Comparison of ENCODE assay signal across 10 cellular contexts in the genomic region with DNA sequence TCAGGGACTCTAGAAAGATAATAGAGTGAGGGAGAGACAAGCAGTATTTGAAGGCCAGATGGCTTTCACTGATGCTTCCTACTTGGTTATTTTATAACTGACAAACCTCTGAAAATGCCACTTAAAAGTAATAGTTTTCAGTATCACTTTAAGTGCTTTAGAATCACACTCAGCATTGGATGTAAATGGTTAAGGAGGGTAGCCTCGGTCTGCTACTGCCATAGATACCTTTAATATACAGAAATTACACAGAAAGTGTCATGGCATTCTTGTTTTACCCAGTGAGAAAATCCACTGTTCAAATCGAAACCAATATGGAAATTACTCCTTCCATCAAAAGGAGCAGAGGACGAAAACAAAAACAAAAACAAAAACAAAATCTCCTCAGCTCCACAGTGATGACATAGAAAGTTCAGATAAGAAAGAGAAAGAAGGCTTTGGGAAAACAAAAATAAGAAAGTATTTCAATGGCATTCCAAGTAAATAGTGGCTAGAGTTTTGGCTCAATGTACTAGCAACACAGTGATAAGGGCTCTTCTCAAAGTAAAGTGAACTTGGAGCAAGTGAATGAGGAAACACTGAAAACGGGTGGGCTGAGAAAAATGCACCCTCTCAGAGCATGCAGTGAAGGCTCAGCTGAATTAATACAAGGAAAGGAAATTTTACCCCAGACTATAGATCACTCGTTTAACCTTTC. TPM values are rescaled to one million over a fixed set of nuclear protein-coding genes. Genes with fewer than 3 reads are reported as not detected.
A peak's percentile ranks its signal among the peaks of the same experiment; 100 is the strongest.
DNase-seq lines count a peak whose midpoint lies in the region; ATAC-seq, FAIRE-seq and TF ChIP-seq lines count a peak whose summit lies in the region.
"Had no signal": no experiment of that assay in that cellular context is flagged by ENCODE, and none has a peak within 500 bp of the region (broad histone marks: within the 10 kb centered on the region; RNA-seq: fewer than 3 reads in every experiment).

No MANE protein-coding gene starts in this region.

- peak; percentile 23 for FAIRE-seq in keratinocyte (lab: Jason Lieb, UNC)

- no peaks in the 10 kb centered on the region for H3K79me2 ChIP-seq in Karpas-422 (ENCODE audit: low read length)
- H3K79me2 ChIP-seq in keratinocyte (ENCODE audit: control insufficient read depth, insufficient read depth, low read length) = no peaks in the 10 kb centered on the region

- H3K27me3 ChIP-seq in Karpas-422 (ENCODE audit: low read length) = no peaks in the 10 kb centered on the region
- H3K27me3 ChIP-seq in keratinocyte (ENCODE audit: control insufficient read depth, extremely low read depth, insufficient read depth, low read length) = no peaks in the 10 kb centered on the region
- H3K27me3 ChIP-seq in esophagus muscularis mucosa = no peaks in the 10 kb centered on the region
- H3K27me3 ChIP-seq: tibial artery had no signal

- TF ChIP-seq EP300 in esophagus muscularis mucosa (IDR thresholded peaks at IDR 0.05) = no peak

- H3K9ac ChIP-seq in Karpas-422 (ENCODE audit: low read length) = no peak overlapping the region
- no peak overlapping the region for H3K9ac ChIP-seq in keratinocyte (ENCODE audit: control insufficient read depth, extremely low read depth, insufficient read depth, low read length)
- H3K9ac ChIP-seq: SK-N-SH had no signal

- intact Hi-C loops in esophagus muscularis mucosa (cut with DNase I) = no loop called here

- dilution Hi-C loops in keratinocyte (cut with MboI; ENCODE audit: extremely low pct_ligation_motif_present, low sequenced_read_pairs) = no loop called here

- H3K36me3 ChIP-seq in Karpas-422 (ENCODE audit: insufficient read depth, low read length) (no peaks in the 10 kb centered on the region), keratinocyte (ENCODE audit: control insufficient read depth in 2 of 2, extremely low read depth in 1 of 2, insufficient read depth in 2 of 2, low read length in 2 of 2) (no peaks in the 10 kb centered on the region), esophagus muscularis mucosa (no peaks in the 10 kb centered on the region)
- H3K36me3 ChIP-seq: tibial artery had no signal

- H3K4me3 ChIP-seq in Karpas-422 (ENCODE audit: low read length) (no peak overlapping the region), keratinocyte (ENCODE audit: control insufficient read depth in 2 of 3, extremely low read depth in 1 of 3, insufficient read depth in 2 of 3, low read depth in 1 of 3, low read length in 3 of 3) (no peak overlapping the region), esophagus muscularis mucosa (no peak overlapping the region)
- H3K4me3 ChIP-seq: tibial artery had no signal

- H3K9me3 ChIP-seq in Karpas-422 (ENCODE audit: low read length) (no peaks in the 10 kb centered on the region), keratinocyte (ENCODE audit: control insufficient read depth, low read depth, low read length) (no peaks in the 10 kb centered on the region), esophagus muscularis mucosa (no peaks in the 10 kb centered on the region)
- H3K9me3 ChIP-seq: SK-N-SH, tibial artery had no signal

- H3K9me1 ChIP-seq in keratinocyte (ENCODE audit: control insufficient read depth, extremely low read depth, insufficient read depth, low read length) = no peaks in the 10 kb centered on the region

- H3K27ac ChIP-seq in Karpas-422 (ENCODE audit: low read length) (no peak overlapping the region), keratinocyte (ENCODE audit: control insufficient read depth, insufficient read depth, low read length) (no peak overlapping the region), esophagus muscularis mucosa (replicated peaks in 1 of 4) (no peak overlapping the region)
- H3K27ac ChIP-seq: tibial artery had no signal

- H4K20me1 ChIP-seq in Karpas-422 (ENCODE audit: insufficient read depth, low read depth, low read length) (no peaks in the 10 kb centered on the region), keratinocyte (ENCODE audit: control insufficient read depth, extremely low read depth, insufficient read depth, low read length) (no peaks in the 10 kb centered on the region)

- no peaks in the 10 kb centered on the region for H3K9me2 ChIP-seq in Karpas-422 (replicated peaks; ENCODE audit: insufficient read depth, low read length)
- H3K9me2 ChIP-seq: SK-N-SH had no signal

- H3K4me2 ChIP-seq in Karpas-422 (ENCODE audit: low read depth, low read length, poor library complexity, severe bottlenecking) = peak overlapping the region; percentile 52
- no peak overlapping the region for H3K4me2 ChIP-seq in keratinocyte (ENCODE audit: control insufficient read depth, extremely low read depth, insufficient read depth, low read depth, low read length)
- H3K4me2 ChIP-seq: SK-N-SH had no signal

- H3K4me1 ChIP-seq in Karpas-422 (ENCODE audit: low read length) (peaks cover 54% of the 10 kb centered on the region), keratinocyte (ENCODE audit: control insufficient read depth, extremely low read depth, insufficient read depth, low read length) (peaks cover 33% of the 10 kb centered on the region), esophagus muscularis mucosa (peaks cover 0 to 19% (median 7%) of the 10 kb centered on the region in 4 donors)

- no peak overlapping the region for H2AFZ ChIP-seq in Karpas-422 (ENCODE audit: low read length)
- no peak overlapping the region for H2AFZ ChIP-seq in keratinocyte (ENCODE audit: control insufficient read depth, low read length)

- ATAC-seq in GM18511 (IDR thresholded peaks at IDR 0.05; ENCODE audit: unreplicated experiment) (peak; percentile 50), GM21786 (IDR thresholded peaks at IDR 0.05; ENCODE audit: unreplicated experiment) (peak; percentile 57)

- no peak for TF ChIP-seq POLR2A in esophagus muscularis mucosa (IDR thresholded peaks at IDR 0.05; ENCODE audit: low read depth)

- 88% methylated on average over 5 of the region's 5 CpGs for WGBS in esophagus muscularis mucosa

- no peak for DNase-seq in Karpas-422
- no peak for DNase-seq in keratinocyte (ENCODE audit: low read depth, low spot score)
- no peak for DNase-seq in esophagus muscularis mucosa (ENCODE audit: extremely low spot score)
- DNase-seq in putamen (ENCODE audit: low spot score) = no peak
- DNase-seq in NCI-H1436 treated with DMSO at 0.1 percent for 48 hours (lab: John Stamatoyannopoulos, UW) = no peak
- DNase-seq in AG08395 (ENCODE audit: low spot score) = no peak
- DNase-seq: SK-N-SH, tibial artery had no signal

- no peak for TF ChIP-seq CTCF in keratinocyte (optimal IDR thresholded peaks at IDR 0.05 in 1 of 3, IDR thresholded peaks at IDR 0.05 in 1 of 3, conservative IDR thresholded peaks at IDR 0.05 in 1 of 3; ENCODE audit: extremely low read depth in 1 of 3, insufficient read depth in 2 of 3, low read length in 3 of 3)
- no peak for TF ChIP-seq CTCF in esophagus muscularis mucosa (IDR thresholded peaks at IDR 0.05)

RNA-seq across cellular contexts. Expression of a gene that starts 43.2 kb away (rescaled TPM):
- total RNA-seq in Karpas-422 (2014; rRNA removed; shearing (Covaris generic); ENCODE audit: low replicate concordance) = 119 and 180 TPM in 2 replicates
- polyA plus RNA-seq in keratinocyte = 48.3 to 96.5 TPM (median 64.3 TPM) in 3 replicates
- polyA plus RNA-seq in keratinocyte (2011; ENCODE audit: low read depth) = 84.5 TPM
- polyA plus RNA-seq in keratinocyte (2011; cell fraction: cytosol; rRNA removed) = 39.4 and 72.7 TPM in 2 replicates
- polyA plus RNA-seq in keratinocyte (2011; cell fraction: nucleus; rRNA removed) = 73.2 and 105 TPM in 2 replicates
- polyA plus RNA-seq in keratinocyte (2012; ENCODE audit: low replicate concordance) = 30.9 and 48.9 TPM in 2 replicates
- polyA minus RNA-seq in keratinocyte = 29.9 to 61.0 TPM (median 36.8 TPM) in 3 replicates
- polyA minus RNA-seq in keratinocyte (2011; cell fraction: cytosol; rRNA and poly(A)+ RNA removed) = 11.7 TPM
- 29.3 and 66.9 TPM in 2 replicates for polyA minus RNA-seq in keratinocyte (2011; cell fraction: nucleus; rRNA and poly(A)+ RNA removed)
- total RNA-seq in esophagus muscularis mucosa = 10 to 100 TPM; 31.6 to 57.7 (median 49.7) TPM
